Comparison of ENCODE assay signal across 9 cellular contexts in the genomic region with DNA sequence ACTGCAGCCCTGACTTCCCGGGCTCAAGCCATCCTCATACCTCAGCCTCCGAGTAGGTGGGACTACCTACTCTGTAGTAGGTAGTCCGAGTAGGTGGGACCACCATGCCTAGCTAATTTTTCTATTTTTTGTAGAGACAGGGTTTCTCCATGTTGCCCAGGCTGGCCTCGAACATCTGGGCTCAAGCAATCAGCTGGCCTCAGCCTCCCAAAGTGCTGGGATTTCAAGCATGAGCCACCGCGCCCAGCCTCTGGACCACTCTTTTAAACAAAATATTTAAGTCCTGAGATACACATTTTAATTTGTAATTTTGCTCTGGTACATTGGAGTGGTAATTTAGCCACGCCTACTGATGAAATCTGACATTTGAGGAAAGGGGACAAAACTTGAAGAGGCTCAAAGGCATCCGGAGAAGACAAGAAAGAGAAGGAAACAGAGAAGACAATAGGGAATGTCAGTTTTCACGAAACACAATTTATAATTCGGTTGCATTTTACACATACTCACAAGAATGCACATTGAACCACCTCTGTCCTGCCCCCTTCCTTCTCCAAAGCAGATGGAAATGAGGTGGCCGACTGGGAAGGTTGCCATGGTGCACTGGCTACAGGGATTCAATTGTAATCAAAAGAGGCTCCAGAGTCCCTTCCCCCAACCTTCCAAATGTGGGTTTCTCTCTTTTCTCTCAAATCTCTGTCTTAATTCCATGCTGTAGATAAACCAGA. TPM values are rescaled to one million over a fixed set of nuclear protein-coding genes. Genes with fewer than 3 reads are reported as not detected.
DNase-seq lines count a peak whose midpoint lies in the region; ATAC-seq and TF ChIP-seq lines count a peak whose summit lies in the region.
"Had no signal": no experiment of that assay in that cellular context is flagged by ENCODE, and none has a peak within 500 bp of the region (broad histone marks: within the 10 kb centered on the region; RNA-seq: fewer than 3 reads in every experiment).

No MANE protein-coding gene starts in this region.

- H3K27ac Mint-ChIP-seq in brain, result peak overlapping the region; percentile 94 to 98 (median 96)
- H3K27ac Mint-ChIP-seq in T-helper 2 cell treated with Interferon-gamma antibody and Interleukin-4, amounts not matched to agents 5 μg/mL and 100 μg/mL, for 36 hours, result no peak overlapping the region
- H3K27ac Mint-ChIP-seq: activated CD8-positive, alpha-beta memory T cell treated with anti-CD3 and anti-CD28 coated beads, Interleukin-2, amount 10 ng/mL, durations not matched to agents 7 days and 5 days had no signal

- no peaks in the 10 kb centered on the region for H3K36me3 Mint-ChIP-seq in brain
- no peaks in the 10 kb centered on the region for H3K36me3 Mint-ChIP-seq in T-helper 2 cell treated with Interferon-gamma antibody and Interleukin-4, amounts not matched to agents 5 μg/mL and 100 μg/mL, for 36 hours (ENCODE audit: low read depth)
- H3K36me3 Mint-ChIP-seq: activated CD8-positive, alpha-beta memory T cell treated with anti-CD3 and anti-CD28 coated beads, Interleukin-2, amount 10 ng/mL, durations not matched to agents 7 days and 5 days had no signal

- no peaks in the 10 kb centered on the region for H3K9me3 Mint-ChIP-seq in brain
- no peaks in the 10 kb centered on the region for H3K9me3 Mint-ChIP-seq in T-helper 2 cell treated with Interferon-gamma antibody and Interleukin-4, amounts not matched to agents 5 μg/mL and 100 μg/mL, for 36 hours

- H3K4me3 Mint-ChIP-seq in brain, result peak overlapping the region; percentile 75 to 84 (median 76)
- H3K4me3 Mint-ChIP-seq in T-helper 2 cell treated with Interferon-gamma antibody and Interleukin-4, amounts not matched to agents 5 μg/mL and 100 μg/mL, for 36 hours, result no peak overlapping the region
- H3K4me3 Mint-ChIP-seq: activated CD8-positive, alpha-beta memory T cell treated with anti-CD3 and anti-CD28 coated beads, Interleukin-2, amount 10 ng/mL, durations not matched to agents 7 days and 5 days had no signal

- peaks cover 3% of the 10 kb centered on the region for H3K27me3 Mint-ChIP-seq in brain
- H3K27me3 Mint-ChIP-seq in T-helper 2 cell treated with Interferon-gamma antibody and Interleukin-4, amounts not matched to agents 5 μg/mL and 100 μg/mL, for 36 hours (ENCODE audit: low read depth), result peaks cover 15% of the 10 kb centered on the region

- no peak for ATAC-seq in HG02973 (IDR thresholded peaks at IDR 0.05; ENCODE audit: unreplicated experiment)
- no peak for ATAC-seq in HG03196 (IDR thresholded peaks at IDR 0.05; ENCODE audit: unreplicated experiment)
- ATAC-seq in GM19023 (IDR thresholded peaks at IDR 0.05; ENCODE audit: unreplicated experiment), result no peak
- ATAC-seq: activated CD8-positive, alpha-beta memory T cell treated with anti-CD3 and anti-CD28 coated beads, Interleukin-2, amount 10 ng/mL, durations not matched to agents 7 days and 5 days had no signal

- DNase-seq in AG08395 (ENCODE audit: low spot score) (peak; percentile 89), NCI-H1417 treated with DMSO at 0.1 percent for 48 hours (lab: John Stamatoyannopoulos, UW) (peak; percentile 40), kidney tubule cell (ENCODE audit: low spot score) (peak; percentile 80)
- no peak for DNase-seq in T-helper 2 cell treated with Interferon-gamma antibody and Interleukin-4, amounts not matched to agents 5 μg/mL and 100 μg/mL, for 36 hours (ENCODE audit: low spot score)
- DNase-seq: activated CD8-positive, alpha-beta memory T cell treated with anti-CD3 and anti-CD28 coated beads, Interleukin-2, amount 10 ng/mL, durations not matched to agents 7 days and 5 days had no signal

- H3K4me1 Mint-ChIP-seq in brain, result peaks cover 87% of the 10 kb centered on the region
- peaks cover 10% of the 10 kb centered on the region for H3K4me1 Mint-ChIP-seq in T-helper 2 cell treated with Interferon-gamma antibody and Interleukin-4, amounts not matched to agents 5 μg/mL and 100 μg/mL, for 36 hours (ENCODE audit: low read depth)

- TF ChIP-seq CTCF in brain (conservative IDR thresholded peaks at IDR 0.05), result no peak

RNA-seq across cellular contexts. Expression of a gene that starts 9.7 kb away (rescaled TPM):
- polyA plus RNA-seq in brain (ENCODE audit: insufficient read depth, low read depth, low replicate concordance), result 7,715 TPM
